In the genomic region with DNA sequence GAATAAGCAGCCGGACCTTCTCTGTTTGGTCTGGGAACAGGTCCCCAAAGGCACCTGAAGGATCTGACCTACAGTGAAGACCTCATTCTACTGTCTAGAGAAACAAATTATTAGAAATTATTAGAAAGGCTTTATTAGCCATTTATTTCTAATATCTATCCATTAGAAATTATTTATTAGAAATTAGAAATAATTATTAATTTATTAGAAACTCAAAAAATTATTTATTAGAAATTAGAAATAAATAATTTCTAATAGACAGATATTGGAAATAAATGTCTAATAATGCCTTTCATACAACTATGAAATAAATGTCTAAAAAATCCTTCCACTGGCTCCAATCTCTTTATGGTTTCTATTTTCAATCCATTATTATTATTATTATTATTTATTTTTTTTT, we compare ENCODE assay signal across 26 cellular contexts.
A peak's percentile ranks its signal among the peaks of the same experiment; 100 is the strongest.
DNase-seq lines count a peak whose midpoint lies in the region; ATAC-seq, FAIRE-seq and TF ChIP-seq lines count a peak whose summit lies in the region.
"Had no signal": no experiment of that assay in that cellular context is flagged by ENCODE, and none has a peak within 500 bp of the region (broad histone marks: within the 10 kb centered on the region; RNA-seq: fewer than 3 reads in every experiment).

No MANE protein-coding gene starts in this region.

- H3K27me3 ChIP-seq in HUES48 (ENCODE audit: control insufficient read depth, insufficient read depth, low read length), result no peaks in the 10 kb centered on the region
- H3K27me3 ChIP-seq: BE2C had no signal

- H3K27ac ChIP-seq in HUES48 (ENCODE audit: low read depth, low read length) (peak overlapping the region; percentile 55), kidney (ENCODE audit: low read depth in 2 of 2, low read length in 2 of 2) (no peak overlapping the region)
- H3K27ac ChIP-seq: GM23248 had no signal

- no peaks in the 10 kb centered on the region for H3K36me3 ChIP-seq in HUES48 (ENCODE audit: control insufficient read depth, insufficient read depth, low read length)
- H3K36me3 ChIP-seq in kidney (ENCODE audit: control insufficient read depth in 1 of 2, insufficient read depth in 2 of 2, low read length in 2 of 2), result no peaks in the 10 kb centered on the region
- H3K36me3 ChIP-seq: BE2C had no signal

- peaks cover 12% of the 10 kb centered on the region for H3K9me3 Mint-ChIP-seq in stimulated activated effector memory CD8-positive, alpha-beta T cell treated with anti-CD3 and anti-CD28 coated beads, Interleukin-12 subunit alpha, Interleukin-12 subunit beta, amount 100 ng/mL, for 72 hours

- no peak overlapping the region for H3K27ac Mint-ChIP-seq in stimulated activated effector memory CD8-positive, alpha-beta T cell treated with anti-CD3 and anti-CD28 coated beads, Interleukin-12 subunit alpha, Interleukin-12 subunit beta, amount 100 ng/mL, for 72 hours
- H3K27ac Mint-ChIP-seq: CD4-positive, CD25-positive, alpha-beta regulatory T cell; CD8-positive, alpha-beta memory T cell; HFFc6; IgD-negative memory B cell had no signal

- ATAC-seq in stimulated activated effector memory CD8-positive, alpha-beta T cell treated with anti-CD3 and anti-CD28 coated beads, Interleukin-12 subunit alpha, Interleukin-12 subunit beta, amount 100 ng/mL, for 72 hours, result no peak
- ATAC-seq: HCT116, HepG2 had no signal

- H3K4me1 ChIP-seq in HUES48 (ENCODE audit: control insufficient read depth, insufficient read depth, low read length), result peaks cover 23% of the 10 kb centered on the region
- no peaks in the 10 kb centered on the region for H3K4me1 ChIP-seq in kidney (ENCODE audit: control insufficient read depth in 1 of 2, insufficient read depth in 1 of 2, low read depth in 1 of 2, low read length in 2 of 2)
- H3K4me1 ChIP-seq: BE2C had no signal

- H3K4me1 Mint-ChIP-seq in stimulated activated effector memory CD8-positive, alpha-beta T cell treated with anti-CD3 and anti-CD28 coated beads, Interleukin-12 subunit alpha, Interleukin-12 subunit beta, amount 100 ng/mL, for 72 hours, result no peaks in the 10 kb centered on the region
- H3K4me1 Mint-ChIP-seq: CD4-positive, CD25-positive, alpha-beta regulatory T cell; CD8-positive, alpha-beta memory T cell had no signal

- H3K4me3 ChIP-seq in HUES48 (ENCODE audit: low read depth, low read length) (no peak overlapping the region), kidney (ENCODE audit: low read length in 2 of 2) (no peak overlapping the region)
- H3K4me3 ChIP-seq: GM23248 had no signal

- intact Hi-C loops in kidney (cut with DNase I), result no loop called here

- H3K9ac ChIP-seq in HUES48 (ENCODE audit: low read depth, low read length) (no peak overlapping the region), kidney (ENCODE audit: low read length in 2 of 2) (no peak overlapping the region)
- H3K9ac ChIP-seq: GM23248 had no signal

- TF ChIP-seq CTCF in kidney (IDR thresholded peaks at IDR 0.05; ENCODE audit: borderline replicate concordance, extremely low read depth, insufficient read depth), result no peak

- DNase-seq in kidney, result no peak
- no peak for DNase-seq in stimulated activated effector memory CD8-positive, alpha-beta T cell treated with anti-CD3 and anti-CD28 coated beads, Interleukin-12 subunit alpha, Interleukin-12 subunit beta, amount 100 ng/mL, for 72 hours (ENCODE audit: low spot score in 2 of 2)
- no peak for DNase-seq in LoVo (ENCODE audit: low spot score)
- DNase-seq in H4 (ENCODE audit: low spot score), result no peak
- DNase-seq in NCI-H345 (lab: John Stamatoyannopoulos, UW), result no peak
- DNase-seq: ACHN; BE2C; C1 segment of cervical spinal cord; CD4-positive, CD25-positive, alpha-beta regulatory T cell; CD8-positive, alpha-beta memory T cell; COR-L47; DMS 273 treated with DMSO at 0.1 percent for 48 hours; DMS53; DND-41; EL; GM23248; H7; HFFc6 had no signal

- no peaks in the 10 kb centered on the region for H3K36me3 Mint-ChIP-seq in stimulated activated effector memory CD8-positive, alpha-beta T cell treated with anti-CD3 and anti-CD28 coated beads, Interleukin-12 subunit alpha, Interleukin-12 subunit beta, amount 100 ng/mL, for 72 hours
- H3K36me3 Mint-ChIP-seq: CD4-positive, CD25-positive, alpha-beta regulatory T cell; IgD-negative memory B cell had no signal

- no peak overlapping the region for H3K4me3 Mint-ChIP-seq in stimulated activated effector memory CD8-positive, alpha-beta T cell treated with anti-CD3 and anti-CD28 coated beads, Interleukin-12 subunit alpha, Interleukin-12 subunit beta, amount 100 ng/mL, for 72 hours
- H3K4me3 Mint-ChIP-seq: CD4-positive, CD25-positive, alpha-beta regulatory T cell; CD8-positive, alpha-beta memory T cell; HFFc6; IgD-negative memory B cell had no signal

- FAIRE-seq in colon (lab: Jason Lieb, UNC) (peak; percentile 18), kidney (lab: Jason Lieb, UNC) (peak; percentile 90)
- FAIRE-seq: GM12891, GM19239, HepG2, HTR-8/SVneo had no signal

- H3K9me3 ChIP-seq in HUES48 (ENCODE audit: control insufficient read depth, insufficient read depth, low read length) (0 out of 2 replicates have a peak, but pooled peaks cover 5% of the 10 kb centered on the region), kidney (ENCODE audit: control insufficient read depth in 1 of 2, low read length in 2 of 2) (no peaks in the 10 kb centered on the region)
- H3K9me3 ChIP-seq: BE2C had no signal
